28 cellular contexts compared by ENCODE assay signal in the genomic region with DNA sequence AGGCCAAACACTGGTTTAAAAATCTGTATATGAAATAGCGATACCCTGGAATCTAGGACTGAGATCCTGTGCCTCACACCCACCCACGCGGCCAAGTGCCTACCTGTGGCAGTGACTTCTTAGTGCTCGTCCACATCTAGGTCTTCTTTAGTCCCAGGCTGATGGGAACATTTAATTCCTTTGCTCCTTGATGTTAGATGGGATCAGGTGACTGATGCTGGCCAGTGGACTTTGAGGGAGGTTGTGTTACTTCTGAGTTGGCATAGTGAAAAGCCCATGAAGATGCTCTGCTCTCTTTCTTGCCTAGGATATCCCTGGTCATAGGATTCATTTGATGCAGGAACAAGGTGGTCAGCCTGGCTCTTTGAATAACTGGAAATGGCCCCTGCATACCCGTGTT. TPM values are rescaled to one million over a fixed set of nuclear protein-coding genes. Genes with fewer than 3 reads are reported as not detected.
DNase-seq lines count a peak whose midpoint lies in the region; ATAC-seq and TF ChIP-seq lines count a peak whose summit lies in the region.
"Had no signal": no experiment of that assay in that cellular context is flagged by ENCODE, and none has a peak within 500 bp of the region (broad histone marks: within the 10 kb centered on the region; RNA-seq: fewer than 3 reads in every experiment).

No MANE protein-coding gene starts in this region.

- no peak for TF ChIP-seq CTCF in right atrium auricular region (IDR thresholded peaks at IDR 0.05)
- no peak for TF ChIP-seq CTCF in heart left ventricle (IDR thresholded peaks at IDR 0.05)
- TF ChIP-seq CTCF in gastroesophageal sphincter (IDR thresholded peaks at IDR 0.05), result no peak
- TF ChIP-seq CTCF in gastrocnemius medialis (IDR thresholded peaks at IDR 0.05 in 4 of 5, conservative IDR thresholded peaks at IDR 0.05 in 1 of 5), result no peak

- H3K27ac ChIP-seq in right atrium auricular region, result peak overlapping the region; percentile 26 to 58
- H3K27ac ChIP-seq in heart left ventricle, result peak overlapping the region in 4 of 12 donors; percentile 15 to 75 (median 41)
- peak overlapping the region in 3 of 4 donors; percentile 44 to 68 (median 67) for H3K27ac ChIP-seq in gastroesophageal sphincter
- H3K27ac ChIP-seq in gastrocnemius medialis, result peak overlapping the region; percentile 27 to 56 (median 39)
- peak overlapping the region; percentile 59 to 95 for H3K27ac ChIP-seq in aorta (ENCODE audit: low read depth in 1 of 2, low read length in 2 of 2)
- H3K27ac ChIP-seq: A549, PC-9, prostate gland, VCaP had no signal

- H3K27me3 ChIP-seq in right atrium auricular region (no peaks in the 10 kb centered on the region), heart left ventricle (no peaks in the 10 kb centered on the region), gastroesophageal sphincter (no peaks in the 10 kb centered on the region), gastrocnemius medialis (no peaks in the 10 kb centered on the region), aorta (ENCODE audit: control insufficient read depth in 1 of 2, insufficient read depth in 2 of 2, low read length in 1 of 2) (no peaks in the 10 kb centered on the region)

- no peak for TF ChIP-seq EP300 in gastroesophageal sphincter (IDR thresholded peaks at IDR 0.05)

- H3K4me1 ChIP-seq in right atrium auricular region (peaks cover 0 to 19% of the 10 kb centered on the region in 2 donors), heart left ventricle (peaks cover 0 to 37% (median 10%) of the 10 kb centered on the region in 12 donors), gastroesophageal sphincter (peaks cover 0 to 78% (median 5%) of the 10 kb centered on the region in 3 donors), gastrocnemius medialis (peaks cover 28 to 36% of the 10 kb centered on the region in 2 donors), aorta (ENCODE audit: control insufficient read depth in 1 of 2, insufficient read depth in 2 of 2, low read length in 2 of 2) (peaks cover 8 to 10% of the 10 kb centered on the region in 2 donors)
- H3K4me1 ChIP-seq: A549, prostate gland had no signal

- DNase-seq in right atrium auricular region (ENCODE audit: low spot score) (no peak), heart left ventricle (no peak), gastrocnemius medialis (no peak), aorta (no peak), glomerular visceral epithelial cell (ENCODE audit: extremely low spot score) (no peak)
- DNase-seq: activated CD4-positive, alpha-beta T cell treated with anti-CD3 and anti-CD28 coated beads for 4 hours; activated CD8-positive, alpha-beta T cell treated with anti-CD3 and anti-CD28 coated beads, Interleukin-2, amount 10 ng/mL, durations not matched to agents 7 days and 5 days; activated naive CD4-positive, alpha-beta T cell treated with anti-CD3 and anti-CD28 coated beads for 36 hours; amniotic stem cell; CD4-positive, alpha-beta T cell; cortex of kidney; effector memory CD4-positive, alpha-beta T cell; head of caudate nucleus; islet precursor cell; midbrain; naive thymus-derived CD4-positive, alpha-beta T cell; NCI-H146; NCI-H2107; NCI-H345; PC-9 had no signal

- WGBS in heart left ventricle, 4 donors, result 76 to 86% (median 82%) methylated on average over 5 of the region's 5 CpGs
- WGBS in gastroesophageal sphincter (ENCODE audit: low coverage in 1 of 2), 2 donors, result 55 to 82% methylated on average over 3 to 5 of the region's 5 CpGs
- 65 to 69% methylated on average over 5 of the region's 5 CpGs for WGBS in aorta, 2 donors

- H3K36me3 ChIP-seq in right atrium auricular region (no peaks in the 10 kb centered on the region), heart left ventricle (no peaks in the 10 kb centered on the region), gastroesophageal sphincter (no peaks in the 10 kb centered on the region), gastrocnemius medialis (no peaks in the 10 kb centered on the region), aorta (ENCODE audit: control insufficient read depth in 1 of 2, insufficient read depth in 2 of 2, low read length in 1 of 2) (no peaks in the 10 kb centered on the region)
- H3K36me3 ChIP-seq: HAP-1, prostate gland had no signal

- H3K4me3 ChIP-seq in right atrium auricular region, result no peak overlapping the region
- no peak overlapping the region for H3K4me3 ChIP-seq in heart left ventricle
- no peak overlapping the region for H3K4me3 ChIP-seq in gastroesophageal sphincter
- H3K4me3 ChIP-seq in gastrocnemius medialis, result no peak overlapping the region
- H3K4me3 ChIP-seq in aorta (ENCODE audit: low read length in 2 of 2), result no peak overlapping the region
- H3K4me3 ChIP-seq: A549, HAP-1, PC-9, prostate gland had no signal

- ATAC-seq in heart left ventricle, result no peak
- ATAC-seq in gastroesophageal sphincter, result no peak
- ATAC-seq in gastrocnemius medialis, result peak in 1 of 2 donors; percentile 55
- no peak for ATAC-seq in aorta (ENCODE audit: low FRiP score)
- no peak for ATAC-seq in GM18861 (IDR thresholded peaks at IDR 0.05; ENCODE audit: unreplicated experiment)
- no peak for ATAC-seq in HG03108 (IDR thresholded peaks at IDR 0.05; ENCODE audit: unreplicated experiment)
- ATAC-seq: A549; activated CD8-positive, alpha-beta T cell treated with anti-CD3 and anti-CD28 coated beads, Interleukin-2, amount 10 ng/mL, durations not matched to agents 7 days and 5 days; naive thymus-derived CD4-positive, alpha-beta T cell; stimulated activated effector memory CD8-positive, alpha-beta T cell treated with anti-CD3 and anti-CD28 coated beads, Interleukin-12 subunit alpha, Interleukin-12 subunit beta, amount 100 ng/mL, for 72 hours had no signal

- in situ Hi-C loops in gastrocnemius medialis (cut with MboI; ENCODE audit: low sequenced_read_pairs in 4 of 4), result no loop called here

- intact Hi-C loops in heart left ventricle (cut with DNase I), result no loop called here
- intact Hi-C loops in gastrocnemius medialis (cut with DNase I; ENCODE audit: low total_unique reads), result no loop called here
- intact Hi-C loops in aorta (cut with DNase I), result loop anchor here in 1 of 2 donors (2.0 to 5.0 kb wide), 2 partner anchors 58 to 73 kb away; partner anchors contain the start of gene BMPR1A

- TF ChIP-seq POLR2A in heart left ventricle (IDR thresholded peaks at IDR 0.05), result no peak
- TF ChIP-seq POLR2A in gastroesophageal sphincter (IDR thresholded peaks at IDR 0.05), result no peak
- TF ChIP-seq POLR2A in gastrocnemius medialis (IDR thresholded peaks at IDR 0.05), result no peak

- no peaks in the 10 kb centered on the region for H3K9me3 ChIP-seq in right atrium auricular region
- no peaks in the 10 kb centered on the region for H3K9me3 ChIP-seq in heart left ventricle
- H3K9me3 ChIP-seq in gastroesophageal sphincter, result no peaks in the 10 kb centered on the region
- no peaks in the 10 kb centered on the region for H3K9me3 ChIP-seq in gastrocnemius medialis
- H3K9me3 ChIP-seq in aorta (ENCODE audit: control insufficient read depth, low read length), result no peaks in the 10 kb centered on the region
- H3K9me3 ChIP-seq: A549, HAP-1, prostate gland had no signal

RNA-seq across cellular contexts. Expression of gene BMPR1A, which starts 59.2 kb away (rescaled TPM):
- total RNA-seq in right atrium auricular region, result 10 to 100 TPM; 28.6 to 41.2 TPM
- total RNA-seq in heart left ventricle, result 10 to 100 TPM; 19.9 to 72.0 (median 46.1) TPM
- 10 to 100 TPM in 1 of 2 donors, 1 to 10 TPM in 1; 6.3 to 18.6 TPM for polyA plus RNA-seq in heart left ventricle
- 100 to 1,000 TPM in 3 of 4 donors, 10 to 100 TPM in 1; 91.5 to 121 (median 117) TPM for total RNA-seq in gastroesophageal sphincter
- 10 to 100 TPM; 16.4 to 22.7 (median 18.0) TPM for total RNA-seq in gastrocnemius medialis
- 100 to 1,000 TPM; 104 to 120 TPM for total RNA-seq in aorta
- polyA plus RNA-seq in aorta, result 10 to 100 TPM; 19.3 to 22.9 TPM
